In the genomic region with DNA sequence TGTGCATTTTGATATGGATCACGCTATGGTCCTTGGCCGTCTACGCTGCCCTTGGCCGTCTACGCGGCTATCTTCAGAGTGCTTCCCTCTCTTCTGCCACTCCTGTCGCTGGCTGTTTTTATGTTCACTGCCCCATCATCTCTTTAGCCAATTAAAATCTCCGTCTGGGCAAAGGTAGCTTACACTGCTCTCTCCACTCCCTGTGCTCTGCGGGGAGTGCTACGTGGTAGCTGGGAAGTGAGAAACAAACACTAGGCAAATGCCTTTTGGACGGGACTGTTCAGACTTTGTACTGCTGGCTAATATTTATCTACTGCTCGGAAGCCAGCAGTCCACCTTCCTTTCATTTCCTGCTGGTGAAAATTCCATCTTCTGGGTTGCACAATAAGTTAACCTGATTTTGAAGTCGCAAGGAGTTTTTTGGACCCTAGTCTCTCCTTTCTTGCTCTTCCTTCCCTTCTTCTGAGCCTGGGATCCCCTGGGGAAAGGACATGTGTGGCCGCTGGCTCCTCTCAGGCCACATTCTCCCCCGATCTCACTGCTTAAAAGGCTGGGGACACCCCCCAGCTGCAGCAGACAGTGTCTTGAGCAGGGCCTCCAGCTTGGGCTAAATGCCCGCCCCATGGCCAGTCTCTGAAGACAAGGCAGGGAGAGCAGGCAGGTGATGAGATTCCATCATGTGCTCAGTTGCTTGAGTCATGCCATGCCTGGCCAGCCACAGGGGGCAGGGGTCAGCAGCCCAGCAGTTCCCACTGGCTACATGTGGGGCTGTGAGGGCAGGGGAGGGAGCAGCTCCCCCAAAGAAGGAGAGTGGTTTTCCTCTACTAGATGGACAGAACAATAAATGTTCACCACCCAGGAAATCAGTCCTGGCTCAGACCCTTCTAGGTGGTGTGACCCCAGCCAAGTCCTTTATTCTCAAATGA, we compare ENCODE assay signal across 13 cellular contexts. TPM values are rescaled to one million over a fixed set of nuclear protein-coding genes. Genes with fewer than 3 reads are reported as not detected.
DNase-seq lines count a peak whose midpoint lies in the region; ATAC-seq and FAIRE-seq lines count a peak whose summit lies in the region.
"Had no signal": no experiment of that assay in that cellular context is flagged by ENCODE, and none has a peak within 500 bp of the region (broad histone marks: within the 10 kb centered on the region; RNA-seq: fewer than 3 reads in every experiment).

No MANE protein-coding gene starts in this region.

- H3K4me2 ChIP-seq in neuronal stem cell (ENCODE audit: insufficient read depth, low read length, poor library complexity, severe bottlenecking) = no peak overlapping the region

- H2BK120ac ChIP-seq in neuronal stem cell (ENCODE audit: low read depth, low read length) = no peak overlapping the region

- H3K14ac ChIP-seq in neuronal stem cell (ENCODE audit: low read length) = peak overlapping the region; percentile 57

- H2BK5ac ChIP-seq in neuronal stem cell (ENCODE audit: low read length) = no peak overlapping the region

- peak; percentile 97 for FAIRE-seq in RCC 7860 (lab: Jason Lieb, UNC)

- H3K9ac ChIP-seq in neuronal stem cell (ENCODE audit: low read depth, low read length, poor library complexity) = peak overlapping the region; percentile 39

- no peak for ATAC-seq in HG02885 (IDR thresholded peaks at IDR 0.05; ENCODE audit: poor library complexity, unreplicated experiment)
- ATAC-seq: activated CD8-positive, alpha-beta T cell treated with anti-CD3 and anti-CD28 coated beads, Interleukin-2, amount 10 ng/mL, durations not matched to agents 7 days and 5 days had no signal

- peaks cover 3 to 4% of the 10 kb centered on the region in 2 donors for H3K4me1 ChIP-seq in neuronal stem cell (ENCODE audit: control insufficient read depth in 2 of 2, insufficient read depth in 1 of 2, low read depth in 1 of 2, low read length in 2 of 2)

- WGBS in neuronal stem cell (ENCODE audit: extremely low coverage in 2 of 2, insufficient read length in 2 of 2, insufficient replicate concordance in 1 of 2), 2 donors = no CpG with 5 or more reads among the region's 16 CpGs

- no peaks in the 10 kb centered on the region for H3K27me3 ChIP-seq in neuronal stem cell (ENCODE audit: control insufficient read depth in 3 of 3, insufficient read depth in 3 of 3, low read depth in 1 of 3, low read length in 3 of 3)

- peaks cover 0 to 4% of the 10 kb centered on the region in 2 donors for H3K9me3 ChIP-seq in neuronal stem cell (replicated peaks in 1 of 2; ENCODE audit: control insufficient read depth in 2 of 2, insufficient read depth in 1 of 2, low read depth in 1 of 2, low read length in 2 of 2)

- H2AK5ac ChIP-seq in neuronal stem cell (ENCODE audit: low read depth, low read length) = no peak overlapping the region

- H2BK15ac ChIP-seq in neuronal stem cell (ENCODE audit: low read length) = no peak overlapping the region

- peak overlapping the region; percentile 55 for H2AFZ ChIP-seq in neuronal stem cell (ENCODE audit: low read length)

- H3K36me3 ChIP-seq in neuronal stem cell (replicated peaks in 1 of 2; ENCODE audit: control insufficient read depth in 2 of 2, insufficient read depth in 2 of 2, low read length in 2 of 2) = peaks cover 0 to 3% of the 10 kb centered on the region in 2 donors

- H3K4ac ChIP-seq in neuronal stem cell (ENCODE audit: low read length) = no peak overlapping the region

- H3K23ac ChIP-seq in neuronal stem cell (ENCODE audit: low read depth, low read length, poor library complexity) = no peak overlapping the region

- DNase-seq in EL (peak; percentile 65), RCC 7860 (ENCODE audit: low spot score) (peak; percentile 97), iPS-NIHi7 (ENCODE audit: extremely low spot score) (peak; percentile 29), neuronal stem cell (ENCODE audit: low spot score) (no peak), NOMO-1 treated with dmso at 0.1 percent for 144 hours (lab: John Stamatoyannopoulos, UW; ENCODE audit: unreplicated experiment) (no peak), GM19240 (ENCODE audit: insufficient read length, low spot score) (no peak)
- DNase-seq in central memory CD4-positive, alpha-beta T cell = no peak
- DNase-seq: activated CD8-positive, alpha-beta T cell treated with anti-CD3 and anti-CD28 coated beads, Interleukin-2, amount 10 ng/mL, durations not matched to agents 7 days and 5 days; activated naive CD4-positive, alpha-beta T cell treated with anti-CD3 and anti-CD28 coated beads, Interleukin-2, amount 50 U/mL, for 16 hours; dermis blood vessel endothelial cell; NCI-H187; stimulated activated CD4-positive, alpha-beta T cell treated with anti-CD3 and anti-CD28 coated beads, Interleukin-12 subunit alpha, Interleukin-12 subunit beta, amount 100 ng/mL, for 4 hours had no signal

- no peak overlapping the region for H2BK12ac ChIP-seq in neuronal stem cell (ENCODE audit: low read length)

- H4K91ac ChIP-seq in neuronal stem cell (ENCODE audit: low read depth, low read length, poor library complexity) = no peak overlapping the region

- no peak overlapping the region for H3K27ac ChIP-seq in neuronal stem cell (replicated peaks; ENCODE audit: low read length)

- no peaks in the 10 kb centered on the region for H3K79me1 ChIP-seq in neuronal stem cell (ENCODE audit: low read depth, low read length)

- no peak overlapping the region for H4K8ac ChIP-seq in neuronal stem cell (ENCODE audit: low read depth, low read length)

- peak overlapping the region; percentile 50 for H3K18ac ChIP-seq in neuronal stem cell (ENCODE audit: low read length)

- H3K4me3 ChIP-seq in neuronal stem cell (ENCODE audit: low read length in 2 of 2) = no peak overlapping the region

RNA-seq across cellular contexts. Expression of gene RBM33, which starts 25.5 kb away (rescaled TPM):
- polyA plus RNA-seq in neuronal stem cell (2013, experiment 1 of 2) = 39.8 TPM
- polyA plus RNA-seq in neuronal stem cell (2013, experiment 2 of 2) = 40.0 TPM

Comparison
In these comparisons a context has a peak if more than half of its experiments do, and no peak if none do; other contexts are left out.
1. DNase-seq: peak in EL (single experiment), RCC 7860 (single experiment) and iPS-NIHi7 (single experiment); none in neuronal stem cell (single experiment), NOMO-1 treated with dmso at 0.1 percent for 144 hours (single experiment), central memory CD4-positive, alpha-beta T cell (single experiment) and GM19240 (single experiment).